28 cellular contexts compared by ENCODE assay signal in the genomic region with DNA sequence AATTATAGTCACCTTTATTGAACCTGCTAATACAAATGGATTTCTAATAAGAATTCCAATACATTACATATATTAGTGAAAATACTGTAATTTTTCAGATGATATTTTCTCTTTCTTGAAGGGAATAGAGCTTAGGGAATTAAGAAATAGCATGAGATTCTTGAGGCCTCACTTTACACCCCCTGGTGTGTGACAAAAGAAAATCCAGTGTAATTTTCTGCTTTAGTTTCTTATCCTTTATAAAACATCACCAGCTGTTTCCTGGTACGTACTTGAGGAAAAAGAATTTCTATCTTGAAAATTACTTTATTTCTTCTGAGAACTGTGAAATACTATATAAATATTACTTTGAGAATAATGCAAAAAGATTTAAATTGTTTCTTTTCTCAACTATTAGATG.
"Had no signal": no experiment of that assay in that cellular context is flagged by ENCODE, and none has a peak within 500 bp of the region (broad histone marks: within the 10 kb centered on the region; RNA-seq: fewer than 3 reads in every experiment).

No MANE protein-coding gene starts in this region.

- H3K4me1 Mint-ChIP-seq: mesothelial cell of epicardium had no signal

- H3K4me3 Mint-ChIP-seq: dendritic cell treated with granulocyte-macrophage colony-stimulating factor and Interleukin-4, amounts not matched to agents 40 ng/mL and 50 ng/mL, for 4 days; effector memory CD8-positive, alpha-beta T cell; endodermal cell; mesothelial cell of epicardium; naive B cell; naive thymus-derived CD8-positive, alpha-beta T cell had no signal

- H3K27me3 Mint-ChIP-seq: dendritic cell treated with granulocyte-macrophage colony-stimulating factor and Interleukin-4, amounts not matched to agents 40 ng/mL and 50 ng/mL, for 4 days; effector memory CD8-positive, alpha-beta T cell; naive B cell; naive thymus-derived CD8-positive, alpha-beta T cell had no signal

- DNase-seq: cortex of kidney; effector CD8-positive, alpha-beta T cell; effector memory CD8-positive, alpha-beta T cell; endodermal cell; erythroblast; esophagus squamous epithelium; foreskin fibroblast; foreskin melanocyte; gastrocnemius medialis; glutamatergic neuron; head of caudate nucleus; heart right ventricle; hippocampal formation; left cardiac atrium; left lung; left ventricle myocardium superior; lower lobe of right lung; mesenchymal stem cell; mucosa of descending colon; naive B cell; naive thymus-derived CD8-positive, alpha-beta T cell had no signal

- ATAC-seq: effector memory CD8-positive, alpha-beta T cell; esophagus mucosa; gastrocnemius medialis; heart right ventricle; left cardiac atrium; left lung; left ventricle myocardium superior; lower lobe of right lung; mucosa of descending colon; naive thymus-derived CD8-positive, alpha-beta T cell had no signal

- H3K4me3 ChIP-seq: esophagus squamous epithelium, gastrocnemius medialis, heart right ventricle, left lung, lower lobe of right lung, mucosa of descending colon had no signal

- H3K27ac Mint-ChIP-seq: dendritic cell treated with granulocyte-macrophage colony-stimulating factor and Interleukin-4, amounts not matched to agents 40 ng/mL and 50 ng/mL, for 4 days; endodermal cell; mesothelial cell of epicardium had no signal

- H3K9me3 Mint-ChIP-seq: dendritic cell treated with granulocyte-macrophage colony-stimulating factor and Interleukin-4, amounts not matched to agents 40 ng/mL and 50 ng/mL, for 4 days; effector memory CD8-positive, alpha-beta T cell had no signal

- FAIRE-seq: endometrium, islet of Langerhans, keratinocyte had no signal

- H3K4me1 ChIP-seq: heart right ventricle, left lung, lower lobe of right lung had no signal

- H3K27me3 ChIP-seq: esophagus squamous epithelium, gastrocnemius medialis, heart right ventricle, left lung had no signal

- H3K9me3 ChIP-seq: esophagus squamous epithelium, gastrocnemius medialis, heart right ventricle, left lung, lower lobe of right lung, mucosa of descending colon had no signal

- H3K27ac ChIP-seq: epithelial cell of prostate, esophagus squamous epithelium, gastrocnemius medialis, heart right ventricle, left lung, lower lobe of right lung had no signal
